Comparison of ENCODE assay signal across 19 cellular contexts in genomic region chr5:43348207-43348606, GRCh38. TPM values are rescaled to one million over a fixed set of nuclear protein-coding genes. Genes with fewer than 3 reads are reported as not detected.
DNase-seq lines count a peak whose midpoint lies in the region; ATAC-seq, FAIRE-seq and TF ChIP-seq lines count a peak whose summit lies in the region.
"Had no signal": no experiment of that assay in that cellular context is flagged by ENCODE, and none has a peak within 500 bp of the region (broad histone marks: within the 10 kb centered on the region; RNA-seq: fewer than 3 reads in every experiment).

No MANE protein-coding gene starts in this region.

- no peaks in the 10 kb centered on the region for H3K27me3 ChIP-seq in hepatocyte
- peaks cover 5% of the 10 kb centered on the region for H3K27me3 ChIP-seq in osteoblast (ENCODE audit: insufficient read depth, low read length)
- H3K27me3 ChIP-seq: BLaER1 treated with 17β-estradiol and CSF1 and Interleukin-3, amounts not matched to agents 10 nM and 100 nM had no signal

- H3K9me2 ChIP-seq in hepatocyte (replicated peaks; ENCODE audit: insufficient read depth): no peaks in the 10 kb centered on the region

- FAIRE-seq in HTR-8/SVneo (lab: Jason Lieb, UNC): peak; percentile 67
- FAIRE-seq: GM18507, H54 had no signal

- ATAC-seq in GM19328 (IDR thresholded peaks at IDR 0.05; ENCODE audit: unreplicated experiment) (no peak), GM18498 (IDR thresholded peaks at IDR 0.05; ENCODE audit: unreplicated experiment) (no peak)
- ATAC-seq: HCT116 had no signal

- DNase-seq in HTR-8/SVneo (ENCODE audit: insufficient read length, low spot score) (no peak), NCI-H146 treated with DMSO at 0.1 percent for 48 hours (lab: John Stamatoyannopoulos, UW; ENCODE audit: unreplicated experiment) (peak; percentile 88), hepatocyte (ENCODE audit: low spot score) (peak; percentile 58), osteoblast (ENCODE audit: insufficient read length, low spot score, missing footprints) (peak; percentile 32), NCI-H446 (lab: John Stamatoyannopoulos, UW) (no peak), GM10266 (ENCODE audit: extremely low spot score) (no peak)
- DNase-seq: ACHN; CD4-positive, CD25-positive, alpha-beta regulatory T cell; COR-L47; DND-41; GDM1; GM23248 had no signal

- 31% methylated on average over 4 of the region's 4 CpGs for WGBS in hepatocyte (ENCODE audit: low lambda C conversion rate, missing lambda C conversion rate)

- H3K4me3 ChIP-seq in hepatocyte (no peak overlapping the region), osteoblast (ENCODE audit: insufficient read depth, low read length) (no peak overlapping the region)
- H3K4me3 ChIP-seq: BLaER1 treated with 17β-estradiol and CSF1 and Interleukin-3, amounts not matched to agents 10 nM and 100 nM; GM23248 had no signal

- H4K20me1 ChIP-seq in hepatocyte (ENCODE audit: insufficient read depth, poor library complexity, severe bottlenecking): no peaks in the 10 kb centered on the region
- H4K20me1 ChIP-seq in osteoblast (ENCODE audit: insufficient read depth, low read length): no peaks in the 10 kb centered on the region
- H4K20me1 ChIP-seq: BLaER1 treated with 17β-estradiol and CSF1 and Interleukin-3, amounts not matched to agents 10 nM and 100 nM had no signal

- H3K4me1 ChIP-seq in hepatocyte (ENCODE audit: insufficient read depth) (no peaks in the 10 kb centered on the region), osteoblast (ENCODE audit: insufficient read depth, low read length) (no peaks in the 10 kb centered on the region)
- H3K4me1 ChIP-seq: BLaER1 treated with 17β-estradiol and CSF1 and Interleukin-3, amounts not matched to agents 10 nM and 100 nM had no signal

- peak overlapping the region; percentile 25 for H3K4me2 ChIP-seq in hepatocyte
- no peak overlapping the region for H3K4me2 ChIP-seq in osteoblast (ENCODE audit: insufficient read depth, low read length)
- H3K4me2 ChIP-seq: BLaER1 treated with 17β-estradiol and CSF1 and Interleukin-3, amounts not matched to agents 10 nM and 100 nM had no signal

- H3K79me2 ChIP-seq in hepatocyte (no peaks in the 10 kb centered on the region), osteoblast (ENCODE audit: insufficient read depth, low read length) (no peaks in the 10 kb centered on the region)

- H3K27ac ChIP-seq in hepatocyte (peak overlapping the region; percentile 76), osteoblast (ENCODE audit: low read depth, low read length) (no peak overlapping the region)
- H3K27ac ChIP-seq: BLaER1 treated with 17β-estradiol and CSF1 and Interleukin-3, amounts not matched to agents 10 nM and 100 nM; GM23248; HL-60 had no signal

- TF ChIP-seq CTCF in hepatocyte (IDR thresholded peaks at IDR 0.05; ENCODE audit: poor library complexity) (no peak), osteoblast (IDR thresholded peaks at IDR 0.05; ENCODE audit: extremely low read depth, low read depth, low read length) (no peak), GM10266 (IDR thresholded peaks at IDR 0.05; ENCODE audit: control insufficient read depth, insufficient read depth, low read depth, missing control alignments) (no peak)

- no peak overlapping the region for H2AFZ ChIP-seq in hepatocyte
- H2AFZ ChIP-seq in osteoblast (ENCODE audit: low read length): no peak overlapping the region
- H2AFZ ChIP-seq: GM23248 had no signal

- H3K9me3 ChIP-seq in hepatocyte (ENCODE audit: low read depth): no peaks in the 10 kb centered on the region
- H3K9me3 ChIP-seq in osteoblast (ENCODE audit: low read depth, low read length): no peaks in the 10 kb centered on the region

- no peaks in the 10 kb centered on the region for H3K36me3 ChIP-seq in hepatocyte (replicated peaks; ENCODE audit: insufficient read depth, low read depth)
- H3K36me3 ChIP-seq in osteoblast (ENCODE audit: insufficient read depth, low read length): no peaks in the 10 kb centered on the region
- H3K36me3 ChIP-seq: BLaER1 treated with 17β-estradiol and CSF1 and Interleukin-3, amounts not matched to agents 10 nM and 100 nM had no signal

RNA-seq across cellular contexts. Expression of gene HMGCS1, which starts 35.0 kb away (rescaled TPM):
- 321 and 333 TPM in 2 replicates for total RNA-seq in hepatocyte
- 111 and 114 TPM in 2 replicates for polyA plus RNA-seq in hepatocyte
- total RNA-seq in osteoblast: 222 and 277 TPM in 2 replicates

Comparison
In these comparisons a context has a peak if more than half of its experiments do, and no peak if none do; other contexts are left out.
1. DNase-seq: peak in NCI-H146 treated with DMSO at 0.1 percent for 48 hours (single experiment), hepatocyte (single experiment) and osteoblast (single experiment); none in HTR-8/SVneo (single experiment), NCI-H446 (0 of 2) and GM10266 (single experiment).